In the genomic region with DNA sequence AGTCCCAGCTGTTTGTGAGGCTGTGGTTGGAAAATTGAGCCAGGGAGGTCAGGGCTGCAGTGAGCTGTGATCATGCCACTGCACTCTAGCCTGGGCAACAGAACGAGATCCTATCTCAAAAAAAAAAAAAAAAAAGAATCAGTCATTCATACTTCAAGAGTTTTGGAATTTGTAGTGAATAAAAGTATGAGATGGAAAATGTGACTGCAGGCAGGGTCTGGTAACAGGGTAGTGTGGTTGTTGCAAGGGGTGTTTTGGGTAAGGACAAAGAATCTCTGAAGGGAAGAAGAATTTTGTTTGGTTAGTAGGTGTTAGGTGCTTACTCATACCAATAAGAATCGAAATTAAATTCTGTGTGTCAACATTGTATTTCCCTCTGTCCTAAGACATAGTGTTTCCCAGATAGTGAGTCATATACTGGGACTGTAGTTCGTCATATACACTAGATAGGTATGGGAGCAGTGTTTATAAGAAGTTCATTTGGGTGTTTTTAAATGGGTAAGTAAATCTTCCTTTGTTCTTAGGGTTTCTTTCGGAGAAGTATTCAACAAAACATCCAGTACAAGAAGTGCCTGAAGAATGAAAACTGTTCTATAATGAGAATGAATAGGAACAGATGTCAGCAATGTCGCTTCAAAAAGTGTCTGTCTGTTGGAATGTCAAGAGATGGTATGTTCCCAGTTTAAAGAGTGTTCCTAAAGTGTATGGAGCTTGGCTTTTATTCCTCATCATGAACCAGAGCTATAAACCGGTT, we compare ENCODE assay signal across 1 cellular context.
TF ChIP-seq lines count a peak whose summit lies in the region.

No MANE protein-coding gene starts in this region.

TF ChIP-seq in endothelial cell of umbilical vein, 7 proteins besides CTCF, POLR2A, EP300 and RAD21 (continued from another document):
- TF ChIP-seq FOS (IDR thresholded peaks at IDR 0.05; ENCODE audit: borderline replicate concordance, insufficient read depth, low read length), result peak; percentile 90
